Comparison of ENCODE assay signal across 13 cellular contexts in genomic region chr16:12341423-12341822, GRCh38.
DNase-seq lines count a peak whose midpoint lies in the region; ATAC-seq, FAIRE-seq and TF ChIP-seq lines count a peak whose summit lies in the region.
"Had no signal": no experiment of that assay in that cellular context is flagged by ENCODE, and none has a peak within 500 bp of the region (broad histone marks: within the 10 kb centered on the region; RNA-seq: fewer than 3 reads in every experiment).

No MANE protein-coding gene starts in this region.

- H3K27me3 ChIP-seq in AG04450 (ENCODE audit: control insufficient read depth, insufficient read depth, low read length) (no peaks in the 10 kb centered on the region), GM23248 (replicated peaks; ENCODE audit: insufficient read depth) (no peaks in the 10 kb centered on the region), Karpas-422 (ENCODE audit: low read length) (no peaks in the 10 kb centered on the region)

- peaks cover 34% of the 10 kb centered on the region for H3F3A ChIP-seq in GM23248 (ENCODE audit: insufficient read depth)

- intact Hi-C loops in left ventricle myocardium superior (cut with micrococcal nuclease), result no loop called here

- H2AFZ ChIP-seq in GM23248, result no peak overlapping the region
- no peak overlapping the region for H2AFZ ChIP-seq in Karpas-422 (ENCODE audit: low read length)

- no peaks in the 10 kb centered on the region for H3K79me2 ChIP-seq in GM23248 (ENCODE audit: insufficient read depth)
- no peaks in the 10 kb centered on the region for H3K79me2 ChIP-seq in Karpas-422 (ENCODE audit: low read length)

- peak overlapping the region; percentile 39 for H3K27ac ChIP-seq in AG04450 (ENCODE audit: low read depth, low read length)
- peak overlapping the region; percentile 76 for H3K27ac ChIP-seq in GM23248
- no peak overlapping the region for H3K27ac ChIP-seq in Karpas-422 (ENCODE audit: low read length)

- CTCF ChIA-PET in AG04450 (lab: Charles Lee), result interaction anchor here (0.8 to 1.2 kb wide), 4 partner anchors 12 to 246 kb away, joined by 3 to 13 read pairs (median 4); no protein-coding TSS in a partner anchor

- peak; percentile 57 for ATAC-seq in left ventricle myocardium superior

- TF ChIP-seq CTCF in AG04450 (IDR thresholded peaks at IDR 0.05; ENCODE audit: low read depth, low read length), result peak; percentile 13

- H3K36me3 ChIP-seq in GM23248 (ENCODE audit: low read depth), result no peaks in the 10 kb centered on the region
- no peaks in the 10 kb centered on the region for H3K36me3 ChIP-seq in Karpas-422 (ENCODE audit: insufficient read depth, low read length)

- POLR2A ChIA-PET in AG04450 (lab: Yijun Ruan, JAX), result no interaction called here

- H3K4me1 ChIP-seq in GM23248 (ENCODE audit: insufficient read depth), result peaks cover 28% of the 10 kb centered on the region
- H3K4me1 ChIP-seq in Karpas-422 (ENCODE audit: low read length), result no peaks in the 10 kb centered on the region
- H3K4me1 ChIP-seq: Caco-2 had no signal

- no peak for TF ChIP-seq POLR2A in GM12891 (IDR thresholded peaks at IDR 0.05; ENCODE audit: low read depth, low read length)

- H3K4me3 ChIP-seq in AG04450 (ENCODE audit: low read depth, low read length), result no peak overlapping the region
- no peak overlapping the region for H3K4me3 ChIP-seq in GM23248
- no peak overlapping the region for H3K4me3 ChIP-seq in Karpas-422 (ENCODE audit: low read length)
- H3K4me3 ChIP-seq: lung had no signal

- DNase-seq in AG04450 (ENCODE audit: low read depth, low spot score), result no peak
- peak; percentile 80 for DNase-seq in GM23248
- DNase-seq in T1000 (lab: John Stamatoyannopoulos, UW), result peak; percentile 27
- no peak for DNase-seq in left ventricle myocardium superior
- DNase-seq in Karpas-422, result no peak
- no peak for DNase-seq in AML-193 (lab: John Stamatoyannopoulos, UW)
- DNase-seq in NCI-H1092 (lab: John Stamatoyannopoulos, UW), result no peak
- no peak for DNase-seq in GM12891 (ENCODE audit: insufficient read length, low spot score)
- DNase-seq: amniotic stem cell, NCI-H1930, small intestine had no signal

- H3K9ac ChIP-seq in GM23248, result no peak overlapping the region
- no peak overlapping the region for H3K9ac ChIP-seq in Karpas-422 (ENCODE audit: low read length)

- H3K9me2 ChIP-seq in GM23248 (ENCODE audit: insufficient read depth) (no peaks in the 10 kb centered on the region), Karpas-422 (replicated peaks; ENCODE audit: insufficient read depth, low read length) (no peaks in the 10 kb centered on the region)

- H3K9me3 ChIP-seq in AG04450 (ENCODE audit: control insufficient read depth, insufficient read depth, low read length), result no peaks in the 10 kb centered on the region
- no peaks in the 10 kb centered on the region for H3K9me3 ChIP-seq in GM23248 (ENCODE audit: low read depth)
- H3K9me3 ChIP-seq in Karpas-422 (ENCODE audit: low read length), result no peaks in the 10 kb centered on the region
- H3K9me3 ChIP-seq: Caco-2 had no signal

- no peak for FAIRE-seq in GM12891 (lab: Jason Lieb, UNC)
- FAIRE-seq: small intestine had no signal

- in situ Hi-C loops in GM23248 (cut with MboI), result no loop called here

- no peaks in the 10 kb centered on the region for H4K20me1 ChIP-seq in GM23248 (ENCODE audit: insufficient read depth)
- H4K20me1 ChIP-seq in Karpas-422 (ENCODE audit: insufficient read depth, low read depth, low read length), result no peaks in the 10 kb centered on the region; the same call in 1 of the 2 replicates

- H3K4me2 ChIP-seq in GM23248 (ENCODE audit: unreplicated experiment) (peak overlapping the region; percentile 63), Karpas-422 (ENCODE audit: low read depth, low read length, poor library complexity, severe bottlenecking) (no peak overlapping the region)

- WGBS in GM23248 (ENCODE audit: low coverage in 1 of 2, low lambda C conversion rate in 2 of 2, missing lambda C conversion rate in 2 of 2), 2 experiments, result 27 to 30% methylated on average over 4 of the region's 4 CpGs

TF ChIP-seq in GM12891, 5 proteins besides CTCF, POLR2A, EP300 and RAD21:
- no peak for TF ChIP-seq TAF1 (IDR thresholded peaks at IDR 0.05; ENCODE audit: low read depth, low read length)
- no peak for TF ChIP-seq POU2F2 (IDR thresholded peaks at IDR 0.05; ENCODE audit: low read depth, low read length)
- no peak for TF ChIP-seq SPI1 (IDR thresholded peaks at IDR 0.05; ENCODE audit: low read depth, low read length)
- no peak for TF ChIP-seq POLR2AphosphoS5 (IDR thresholded peaks at IDR 0.05; ENCODE audit: low read depth, low read length)
- no peak for TF ChIP-seq PAX5 (IDR thresholded peaks at IDR 0.05; ENCODE audit: insufficient read depth, low read length, severe bottlenecking)

Comparison
In these comparisons a context has a peak if more than half of its experiments do, and no peak if none do; other contexts are left out.
1. DNase-seq: peak in GM23248 (single experiment) and T1000 (single experiment); none in AG04450 (single experiment), left ventricle myocardium superior (single experiment), Karpas-422 (single experiment), AML-193 (0 of 2), NCI-H1092 (single experiment) and GM12891 (single experiment).